23 cellular contexts compared by ENCODE assay signal in the genomic region with DNA sequence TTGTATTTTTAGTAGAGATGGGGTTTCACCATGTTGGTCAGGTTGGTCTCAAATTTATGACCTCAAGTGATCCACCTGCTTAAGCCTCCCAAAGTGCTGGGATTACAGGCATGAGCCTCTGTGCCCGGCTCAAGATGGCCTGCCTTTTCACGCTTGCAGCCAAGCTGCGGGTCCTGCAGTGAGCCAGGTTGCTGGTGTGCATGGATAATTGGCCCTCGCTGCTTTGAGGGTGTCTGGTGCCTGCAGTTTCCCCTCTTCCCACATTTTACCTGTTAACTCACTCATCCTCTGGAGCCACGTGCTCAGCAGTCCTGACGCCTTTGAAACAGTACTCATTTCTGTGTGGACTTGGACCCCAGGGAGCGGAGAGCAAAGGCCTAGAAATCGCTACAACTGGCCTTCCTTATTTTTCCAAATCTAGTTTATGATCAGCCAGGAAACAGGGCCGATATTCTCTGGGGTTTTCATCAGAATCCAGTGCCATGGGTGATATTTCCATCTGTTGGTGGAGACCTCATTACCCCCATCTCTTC. TPM values are rescaled to one million over a fixed set of nuclear protein-coding genes. Genes with fewer than 3 reads are reported as not detected.
A peak's percentile ranks its signal among the peaks of the same experiment; 100 is the strongest.
DNase-seq lines count a peak whose midpoint lies in the region; ATAC-seq, FAIRE-seq and TF ChIP-seq lines count a peak whose summit lies in the region.
"Had no signal": no experiment of that assay in that cellular context is flagged by ENCODE, and none has a peak within 500 bp of the region (broad histone marks: within the 10 kb centered on the region; RNA-seq: fewer than 3 reads in every experiment).

No MANE protein-coding gene starts in this region.

- no peak overlapping the region for H3K4me3 ChIP-seq in CD8-positive, alpha-beta T cell (ENCODE audit: low read depth, low read length)
- no peak overlapping the region for H3K4me3 ChIP-seq in adrenal gland
- H3K4me3 ChIP-seq in pancreas: no peak overlapping the region
- H3K4me3 ChIP-seq in GM23338: no peak overlapping the region
- H3K4me3 ChIP-seq: HAP-1 had no signal

- no peaks in the 10 kb centered on the region for H3K27me3 ChIP-seq in CD8-positive, alpha-beta T cell (ENCODE audit: insufficient read depth, low read length)
- H3K27me3 ChIP-seq in adrenal gland (no peaks in the 10 kb centered on the region), pancreas (no peaks in the 10 kb centered on the region), GM23338 (ENCODE audit: insufficient read depth) (no peaks in the 10 kb centered on the region)

- H3F3A ChIP-seq in GM23338 (replicated peaks; ENCODE audit: low read depth): 0 out of 2 replicates have a peak, but pooled peaks cover 4% of the 10 kb centered on the region

- H3K27ac ChIP-seq in CD8-positive, alpha-beta T cell (ENCODE audit: low read depth, low read length): no peak overlapping the region
- H3K27ac ChIP-seq in adrenal gland (peak overlapping the region in 4 of 5 donors; percentile 22 to 78 (median 62)), pancreas (peak overlapping the region in 3 of 4 donors; percentile 2 to 45 (median 20)), GM23338 (ENCODE audit: low read depth) (no peak overlapping the region)

- peak overlapping the region; percentile 54 for H3K4me3 Mint-ChIP-seq in T-helper 2 cell treated with Interferon-gamma antibody and Interleukin-4, amounts not matched to agents 5 μg/mL and 100 μg/mL, for 36 hours
- no peak overlapping the region for H3K4me3 Mint-ChIP-seq in CD8-positive, alpha-beta T cell
- no peak overlapping the region for H3K4me3 Mint-ChIP-seq in GM23338

- CTCF ChIA-PET in CD8-positive, alpha-beta T cell (lab: Charles Lee): no interaction called here

- no peak overlapping the region for H3K4me2 ChIP-seq in GM23338

- H3K9me3 Mint-ChIP-seq in T-helper 2 cell treated with Interferon-gamma antibody and Interleukin-4, amounts not matched to agents 5 μg/mL and 100 μg/mL, for 36 hours: no peaks in the 10 kb centered on the region
- no peaks in the 10 kb centered on the region for H3K9me3 Mint-ChIP-seq in CD8-positive, alpha-beta T cell
- H3K9me3 Mint-ChIP-seq in GM23338: no peaks in the 10 kb centered on the region
- H3K9me3 Mint-ChIP-seq: activated T-helper 17 cell treated with anti-CD3 and anti-CD28 coated beads, Interleukin-2, amount 50 U/mL, for 72 hours had no signal

- H3K4me1 ChIP-seq in CD8-positive, alpha-beta T cell (ENCODE audit: insufficient read depth, low read length): peaks cover 24% of the 10 kb centered on the region
- H3K4me1 ChIP-seq in adrenal gland (replicated peaks in 1 of 2) (peaks cover 25 to 54% of the 10 kb centered on the region in 2 donors), pancreas (peaks cover 36 to 44% (median 37%) of the 10 kb centered on the region in 3 donors), GM23338 (ENCODE audit: insufficient read depth) (no peaks in the 10 kb centered on the region; the same call in none of the 2 replicates)
- H3K4me1 ChIP-seq: HAP-1 had no signal

- H3K27ac Mint-ChIP-seq in T-helper 2 cell treated with Interferon-gamma antibody and Interleukin-4, amounts not matched to agents 5 μg/mL and 100 μg/mL, for 36 hours: peak overlapping the region; percentile 55
- H3K27ac Mint-ChIP-seq in CD8-positive, alpha-beta T cell: peak overlapping the region; percentile 30
- H3K27ac Mint-ChIP-seq in GM23338: no peak overlapping the region
- H3K27ac Mint-ChIP-seq: activated T-helper 17 cell treated with anti-CD3 and anti-CD28 coated beads, Interleukin-2, amount 50 U/mL, for 72 hours had no signal

- no peak for DNase-seq in T-helper 2 cell treated with Interferon-gamma antibody and Interleukin-4, amounts not matched to agents 5 μg/mL and 100 μg/mL, for 36 hours (ENCODE audit: low spot score)
- no peak for DNase-seq in T-helper 2 cell
- DNase-seq in CD8-positive, alpha-beta T cell: no peak
- DNase-seq in adrenal gland: no peak
- peak in 2 of 6 donors; percentile 23 to 37 for DNase-seq in pancreas
- no peak for DNase-seq in GM23338 (ENCODE audit: low spot score)
- DNase-seq in GF-D8 (lab: John Stamatoyannopoulos, UW): no peak
- DNase-seq: activated CD4-positive, CD25-positive, alpha-beta regulatory T cell; DMS 273 treated with DMSO at 0.1 percent for 48 hours; effector memory CD4-positive, alpha-beta T cell; glutamatergic neuron; NCI-H1092 treated with DMSO at 0.1 percent for 48 hours; NCI-H2081; NCI-H510A; occipital lobe; SIG-M5; stimulated activated CD4-positive, alpha-beta T cell treated with anti-CD3 and anti-CD28 coated beads, Interleukin-2, amount 100 ng/mL, for 48 hours had no signal

- no peak for ATAC-seq in CD8-positive, alpha-beta T cell
- ATAC-seq in pancreas: no peak
- ATAC-seq in GM23338: no peak
- no peak for ATAC-seq in GM18909 (IDR thresholded peaks at IDR 0.05; ENCODE audit: poor library complexity, unreplicated experiment)

- intact Hi-C loops in CD8-positive, alpha-beta T cell (cut with DNase I, micrococcal nuclease): no loop called here
- intact Hi-C loops in adrenal gland (cut with DNase I): no loop called here
- intact Hi-C loops in pancreas (cut with DNase I): no loop called here

- H3K4me1 Mint-ChIP-seq in T-helper 2 cell treated with Interferon-gamma antibody and Interleukin-4, amounts not matched to agents 5 μg/mL and 100 μg/mL, for 36 hours (ENCODE audit: low read depth): peaks cover 46% of the 10 kb centered on the region
- H3K4me1 Mint-ChIP-seq in CD8-positive, alpha-beta T cell (ENCODE audit: low read depth): peaks cover 35% of the 10 kb centered on the region
- peaks cover 21% of the 10 kb centered on the region for H3K4me1 Mint-ChIP-seq in GM23338

- 93 to 97% (median 96%) methylated on average over 9 of the region's 9 CpGs for WGBS in adrenal gland, 4 donors
- WGBS in pancreas, 2 donors: 91 to 95% methylated on average over 9 of the region's 9 CpGs

- no peak overlapping the region for H2AFZ ChIP-seq in GM23338

- no peaks in the 10 kb centered on the region for H4K20me1 ChIP-seq in GM23338 (replicated peaks; ENCODE audit: insufficient read depth)

- no peak for FAIRE-seq in pancreas (lab: Jason Lieb, UNC)
- FAIRE-seq: A204.1, G401.6, urothelium cell line had no signal

- TF ChIP-seq CTCF in CD8-positive, alpha-beta T cell (IDR thresholded peaks at IDR 0.05): no peak
- TF ChIP-seq CTCF in adrenal gland (IDR thresholded peaks at IDR 0.05) (no peak), pancreas (IDR thresholded peaks at IDR 0.05) (no peak), GM23338 (conservative IDR thresholded peaks at IDR 0.05; ENCODE audit: low read depth in 2 of 2) (no peak)

- peaks cover 5% of the 10 kb centered on the region for H3K36me3 ChIP-seq in CD8-positive, alpha-beta T cell (ENCODE audit: insufficient read depth, low read length)
- H3K36me3 ChIP-seq in adrenal gland (replicated peaks in 1 of 2): peaks cover 0 to 36% of the 10 kb centered on the region in 2 donors
- peaks cover 5 to 27% (median 8%) of the 10 kb centered on the region in 3 donors for H3K36me3 ChIP-seq in pancreas
- no peaks in the 10 kb centered on the region for H3K36me3 ChIP-seq in GM23338 (ENCODE audit: insufficient read depth)

- no peaks in the 10 kb centered on the region for H3K9me3 ChIP-seq in CD8-positive, alpha-beta T cell (ENCODE audit: low read length)
- H3K9me3 ChIP-seq in adrenal gland (replicated peaks in 1 of 3) (no peaks in the 10 kb centered on the region), pancreas (no peaks in the 10 kb centered on the region)
- H3K9me3 ChIP-seq: HAP-1 had no signal

- peaks cover 55% of the 10 kb centered on the region for H3K36me3 Mint-ChIP-seq in T-helper 2 cell treated with Interferon-gamma antibody and Interleukin-4, amounts not matched to agents 5 μg/mL and 100 μg/mL, for 36 hours (ENCODE audit: low read depth)
- H3K36me3 Mint-ChIP-seq in CD8-positive, alpha-beta T cell: peaks cover 38% of the 10 kb centered on the region
- H3K36me3 Mint-ChIP-seq in GM23338 (ENCODE audit: low read depth): peaks cover 7% of the 10 kb centered on the region; the same call in 2 of the 3 replicates

- H3K27me3 Mint-ChIP-seq in T-helper 2 cell treated with Interferon-gamma antibody and Interleukin-4, amounts not matched to agents 5 μg/mL and 100 μg/mL, for 36 hours (ENCODE audit: low read depth): no peaks in the 10 kb centered on the region
- no peaks in the 10 kb centered on the region for H3K27me3 Mint-ChIP-seq in CD8-positive, alpha-beta T cell (ENCODE audit: low read depth)
- peaks cover 5% of the 10 kb centered on the region for H3K27me3 Mint-ChIP-seq in GM23338 (ENCODE audit: insufficient read depth, low read depth, poor library complexity)
- H3K27me3 Mint-ChIP-seq: activated T-helper 17 cell treated with anti-CD3 and anti-CD28 coated beads, Interleukin-2, amount 50 U/mL, for 72 hours had no signal

- POLR2A ChIA-PET in CD8-positive, alpha-beta T cell (lab: Charles Lee): no interaction called here

- no peaks in the 10 kb centered on the region for H3K9me2 ChIP-seq in GM23338 (ENCODE audit: insufficient read depth)

- no peak for TF ChIP-seq POLR2A in adrenal gland (IDR thresholded peaks at IDR 0.05)

- H3K79me2 ChIP-seq in GM23338 (replicated peaks; ENCODE audit: insufficient read depth): no peaks in the 10 kb centered on the region

TF ChIP-seq in GM23338, 12 proteins besides CTCF, POLR2A, EP300 and RAD21 (continues in another document):
- TF ChIP-seq POLR2AphosphoS5 (IDR thresholded peaks at IDR 0.05; ENCODE audit: low read depth): no peak
- TF ChIP-seq ZNF114 (CRISPR knock-in tag; IDR thresholded peaks at IDR 0.05): no peak

RNA-seq across cellular contexts. Expression of gene TPCN1, which starts 42.2 kb away (rescaled TPM):
- total RNA-seq in CD8-positive, alpha-beta T cell: 10 to 100 TPM; 32.8 to 37.0 TPM
- total RNA-seq in adrenal gland (100 to 1,000 TPM in 3 of 8 donors, 10 to 100 TPM in 5; 50.4 to 144 (median 90.5) TPM), pancreas (10 to 100 TPM; 39.4 to 80.4 (median 52.0) TPM)
- polyA plus RNA-seq in adrenal gland (100 to 1,000 TPM in 1 of 3 donors, 10 to 100 TPM in 2; 35.1 to 198 (median 80.6) TPM), pancreas (10 to 100 TPM; 73.1 to 83.4 TPM), GM23338 (2016; fragmentation: Nextera tagmentation; extraction: Ambion mirVana) (11.2 and 16.2 TPM in 2 replicates)
- 12.2 and 14.4 TPM in 2 replicates for total RNA-seq in GM23338 (2014; rRNA removed; shearing (Covaris generic))

Comparison
In these comparisons a context has a peak if more than half of its experiments do, and no peak if none do; other contexts are left out.
1. H3K27ac ChIP-seq: peak in adrenal gland (4 of 5) and pancreas (3 of 4); none in CD8-positive, alpha-beta T cell (single experiment) and GM23338 (single experiment).